ENCODE assay signal across 1 cellular context in genomic region chr12:623865-624372, GRCh38.
TF ChIP-seq lines count a peak whose summit lies in the region.

No MANE protein-coding gene starts in this region.

TF ChIP-seq in HepG2, 621 proteins besides CTCF, POLR2A, EP300 and RAD21 (continued from another document and continues in another):
- TF ChIP-seq TEAD3 (CRISPR knock-in tag; optimal IDR thresholded peaks at IDR 0.05; ENCODE audit: borderline replicate concordance) (peak; percentile 36), PHF5A (CRISPR knock-in tag; IDR thresholded peaks at IDR 0.05; ENCODE audit: low read depth, unreplicated experiment) (no peak), SSRP1 (CRISPR knock-in tag; IDR thresholded peaks at IDR 0.05) (no peak), MAFG (CRISPR knock-in tag; IDR thresholded peaks at IDR 0.05) (no peak), MIXL1 (CRISPR knock-in tag; IDR thresholded peaks at IDR 0.05) (no peak), HNRNPLL (IDR thresholded peaks at IDR 0.05; ENCODE audit: low read depth, low read length, poor library complexity, severe bottlenecking) (no peak), GTF2F1 (IDR thresholded peaks at IDR 0.05; ENCODE audit: low read length) (no peak), RARA (CRISPR knock-in tag; IDR thresholded peaks at IDR 0.05) (peak; percentile 43; the same call in 1 of the 2 replicates), HNF4A (CRISPR knock-in tag; IDR thresholded peaks at IDR 0.05) (0 out of 2 replicates have a peak, but pooled peaks have one; percentile 18), FOXP1 (IDR thresholded peaks at IDR 0.05) (no peak), FOXP1 (CRISPR knock-in tag; IDR thresholded peaks at IDR 0.05) (peak; percentile 63; the same call in 1 of the 2 replicates), FOXJ3 (CRISPR knock-in tag; IDR thresholded peaks at IDR 0.05; ENCODE audit: borderline replicate concordance) (no peak), ZNF18 (CRISPR knock-in tag; IDR thresholded peaks at IDR 0.05; ENCODE audit: insufficient replicate concordance) (peak; percentile 58), ADNP (CRISPR knock-in tag; IDR thresholded peaks at IDR 0.05) (no peak), POLR2G (IDR thresholded peaks at IDR 0.05; ENCODE audit: low read depth, low read length) (no peak), SMARCE1 (IDR thresholded peaks at IDR 0.05; ENCODE audit: borderline replicate concordance) (no peak), MEIS1 (CRISPR knock-in tag; IDR thresholded peaks at IDR 0.05; ENCODE audit: borderline replicate concordance) (no peak), SYNCRIP (IDR thresholded peaks at IDR 0.05; ENCODE audit: insufficient read depth, low read depth, low read length) (no peak), ATF7 (IDR thresholded peaks at IDR 0.05) (no peak), ATF7 (CRISPR knock-in tag; IDR thresholded peaks at IDR 0.05) (no peak), HNRNPL (IDR thresholded peaks at IDR 0.05; ENCODE audit: low read depth, low read length) (no peak), BHLHE40 (IDR thresholded peaks at IDR 0.05; ENCODE audit: low read length) (no peak), EEA1 (CRISPR knock-in tag; IDR thresholded peaks at IDR 0.05; ENCODE audit: borderline replicate concordance) (no peak), REL (CRISPR knock-in tag; conservative IDR thresholded peaks at IDR 0.05) (no peak), PHF21A (CRISPR knock-in tag; IDR thresholded peaks at IDR 0.05) (no peak), ZNF800 (CRISPR knock-in tag; IDR thresholded peaks at IDR 0.05) (no peak), TRIM22 (IDR thresholded peaks at IDR 0.05) (no peak), PHF8 (CRISPR knock-in tag; IDR thresholded peaks at IDR 0.05) (no peak), ARNT2 (CRISPR knock-in tag; IDR thresholded peaks at IDR 0.05; ENCODE audit: low read depth) (no peak), ZNF773 (CRISPR knock-in tag; IDR thresholded peaks at IDR 0.05; ENCODE audit: borderline replicate concordance) (no peak), ZNF251 (CRISPR knock-in tag; IDR thresholded peaks at IDR 0.05) (no peak), ZNF556 (CRISPR knock-in tag; IDR thresholded peaks at IDR 0.05; ENCODE audit: borderline replicate concordance) (no peak), NFIC (IDR thresholded peaks at IDR 0.05; ENCODE audit: low read length) (no peak), RBM39 (IDR thresholded peaks at IDR 0.05; ENCODE audit: low read depth, low read length, poor library complexity, severe bottlenecking) (no peak)
- TF ChIP-seq, protein P1, sequence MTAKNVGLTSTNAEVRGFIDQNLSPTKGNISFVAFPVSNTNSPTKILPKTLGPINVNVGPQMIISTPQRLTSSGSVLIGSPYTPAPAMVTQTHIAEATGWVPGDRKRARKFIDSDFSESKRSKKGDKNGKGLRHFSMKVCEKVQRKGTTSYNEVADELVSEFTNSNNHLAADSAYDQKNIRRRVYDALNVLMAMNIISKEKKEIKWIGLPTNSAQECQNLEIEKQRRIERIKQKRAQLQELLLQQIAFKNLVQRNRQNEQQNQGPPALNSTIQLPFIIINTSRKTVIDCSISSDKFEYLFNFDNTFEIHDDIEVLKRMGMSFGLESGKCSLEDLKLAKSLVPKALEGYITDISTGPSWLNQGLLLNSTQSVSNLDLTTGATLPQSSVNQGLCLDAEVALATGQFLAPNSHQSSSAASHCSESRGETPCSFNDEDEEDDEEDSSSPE (CRISPR knock-in tag; IDR thresholded peaks at IDR 0.05) = no peak
- TF ChIP-seq, protein P2, sequence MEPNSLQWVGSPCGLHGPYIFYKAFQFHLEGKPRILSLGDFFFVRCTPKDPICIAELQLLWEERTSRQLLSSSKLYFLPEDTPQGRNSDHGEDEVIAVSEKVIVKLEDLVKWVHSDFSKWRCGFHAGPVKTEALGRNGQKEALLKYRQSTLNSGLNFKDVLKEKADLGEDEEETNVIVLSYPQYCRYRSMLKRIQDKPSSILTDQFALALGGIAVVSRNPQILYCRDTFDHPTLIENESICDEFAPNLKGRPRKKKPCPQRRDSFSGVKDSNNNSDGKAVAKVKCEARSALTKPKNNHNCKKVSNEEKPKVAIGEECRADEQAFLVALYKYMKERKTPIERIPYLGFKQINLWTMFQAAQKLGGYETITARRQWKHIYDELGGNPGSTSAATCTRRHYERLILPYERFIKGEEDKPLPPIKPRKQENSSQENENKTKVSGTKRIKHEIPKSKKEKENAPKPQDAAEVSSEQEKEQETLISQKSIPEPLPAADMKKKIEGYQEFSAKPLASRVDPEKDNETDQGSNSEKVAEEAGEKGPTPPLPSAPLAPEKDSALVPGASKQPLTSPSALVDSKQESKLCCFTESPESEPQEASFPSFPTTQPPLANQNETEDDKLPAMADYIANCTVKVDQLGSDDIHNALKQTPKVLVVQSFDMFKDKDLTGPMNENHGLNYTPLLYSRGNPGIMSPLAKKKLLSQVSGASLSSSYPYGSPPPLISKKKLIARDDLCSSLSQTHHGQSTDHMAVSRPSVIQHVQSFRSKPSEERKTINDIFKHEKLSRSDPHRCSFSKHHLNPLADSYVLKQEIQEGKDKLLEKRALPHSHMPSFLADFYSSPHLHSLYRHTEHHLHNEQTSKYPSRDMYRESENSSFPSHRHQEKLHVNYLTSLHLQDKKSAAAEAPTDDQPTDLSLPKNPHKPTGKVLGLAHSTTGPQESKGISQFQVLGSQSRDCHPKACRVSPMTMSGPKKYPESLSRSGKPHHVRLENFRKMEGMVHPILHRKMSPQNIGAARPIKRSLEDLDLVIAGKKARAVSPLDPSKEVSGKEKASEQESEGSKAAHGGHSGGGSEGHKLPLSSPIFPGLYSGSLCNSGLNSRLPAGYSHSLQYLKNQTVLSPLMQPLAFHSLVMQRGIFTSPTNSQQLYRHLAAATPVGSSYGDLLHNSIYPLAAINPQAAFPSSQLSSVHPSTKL (CRISPR knock-in tag; IDR thresholded peaks at IDR 0.05) = 0 out of 2 replicates have a peak, but pooled peaks have one; percentile 23
- TF ChIP-seq, protein P3, sequence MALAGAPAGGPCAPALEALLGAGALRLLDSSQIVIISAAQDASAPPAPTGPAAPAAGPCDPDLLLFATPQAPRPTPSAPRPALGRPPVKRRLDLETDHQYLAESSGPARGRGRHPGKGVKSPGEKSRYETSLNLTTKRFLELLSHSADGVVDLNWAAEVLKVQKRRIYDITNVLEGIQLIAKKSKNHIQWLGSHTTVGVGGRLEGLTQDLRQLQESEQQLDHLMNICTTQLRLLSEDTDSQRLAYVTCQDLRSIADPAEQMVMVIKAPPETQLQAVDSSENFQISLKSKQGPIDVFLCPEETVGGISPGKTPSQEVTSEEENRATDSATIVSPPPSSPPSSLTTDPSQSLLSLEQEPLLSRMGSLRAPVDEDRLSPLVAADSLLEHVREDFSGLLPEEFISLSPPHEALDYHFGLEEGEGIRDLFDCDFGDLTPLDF (CRISPR knock-in tag; IDR thresholded peaks at IDR 0.05) = no peak
- TF ChIP-seq, protein P4, sequence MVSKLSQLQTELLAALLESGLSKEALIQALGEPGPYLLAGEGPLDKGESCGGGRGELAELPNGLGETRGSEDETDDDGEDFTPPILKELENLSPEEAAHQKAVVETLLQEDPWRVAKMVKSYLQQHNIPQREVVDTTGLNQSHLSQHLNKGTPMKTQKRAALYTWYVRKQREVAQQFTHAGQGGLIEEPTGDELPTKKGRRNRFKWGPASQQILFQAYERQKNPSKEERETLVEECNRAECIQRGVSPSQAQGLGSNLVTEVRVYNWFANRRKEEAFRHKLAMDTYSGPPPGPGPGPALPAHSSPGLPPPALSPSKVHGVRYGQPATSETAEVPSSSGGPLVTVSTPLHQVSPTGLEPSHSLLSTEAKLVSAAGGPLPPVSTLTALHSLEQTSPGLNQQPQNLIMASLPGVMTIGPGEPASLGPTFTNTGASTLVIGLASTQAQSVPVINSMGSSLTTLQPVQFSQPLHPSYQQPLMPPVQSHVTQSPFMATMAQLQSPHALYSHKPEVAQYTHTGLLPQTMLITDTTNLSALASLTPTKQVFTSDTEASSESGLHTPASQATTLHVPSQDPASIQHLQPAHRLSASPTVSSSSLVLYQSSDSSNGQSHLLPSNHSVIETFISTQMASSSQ (IDR thresholded peaks at IDR 0.05; ENCODE audit: low read depth) = no peak
- TF ChIP-seq, protein P4 (CRISPR knock-in tag; IDR thresholded peaks at IDR 0.05; ENCODE audit: borderline replicate concordance) = no peak
- TF ChIP-seq, protein P5, sequence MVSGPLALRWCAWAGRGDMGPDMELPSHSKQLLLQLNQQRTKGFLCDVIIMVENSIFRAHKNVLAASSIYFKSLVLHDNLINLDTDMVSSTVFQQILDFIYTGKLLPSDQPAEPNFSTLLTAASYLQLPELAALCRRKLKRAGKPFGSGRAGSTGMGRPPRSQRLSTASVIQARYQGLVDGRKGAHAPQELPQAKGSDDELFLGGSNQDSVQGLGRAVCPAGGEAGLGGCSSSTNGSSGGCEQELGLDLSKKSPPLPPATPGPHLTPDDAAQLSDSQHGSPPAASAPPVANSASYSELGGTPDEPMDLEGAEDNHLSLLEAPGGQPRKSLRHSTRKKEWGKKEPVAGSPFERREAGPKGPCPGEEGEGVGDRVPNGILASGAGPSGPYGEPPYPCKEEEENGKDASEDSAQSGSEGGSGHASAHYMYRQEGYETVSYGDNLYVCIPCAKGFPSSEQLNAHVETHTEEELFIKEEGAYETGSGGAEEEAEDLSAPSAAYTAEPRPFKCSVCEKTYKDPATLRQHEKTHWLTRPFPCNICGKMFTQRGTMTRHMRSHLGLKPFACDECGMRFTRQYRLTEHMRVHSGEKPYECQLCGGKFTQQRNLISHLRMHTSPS (CRISPR knock-in tag; IDR thresholded peaks at IDR 0.05; ENCODE audit: low read depth) = no peak
